ENCODE assay signal across 1 cellular context in genomic region chr19:534088-534487, GRCh38.
TF ChIP-seq lines count a peak whose summit lies in the region.

No MANE protein-coding gene starts in this region.

TF ChIP-seq in K562, 482 proteins besides CTCF, POLR2A, EP300 and RAD21:
- TF ChIP-seq ZNF583 (CRISPR knock-in tag; IDR thresholded peaks at IDR 0.05) (no peak), MYNN (IDR thresholded peaks at IDR 0.05) (no peak), MYNN (CRISPR knock-in tag; IDR thresholded peaks at IDR 0.05) (no peak), ADNP (tag; IDR thresholded peaks at IDR 0.05) (no peak), ZNF3 (CRISPR knock-in tag; IDR thresholded peaks at IDR 0.05) (no peak), POLR2G (IDR thresholded peaks at IDR 0.05; ENCODE audit: low read depth, low read length) (0 out of 2 replicates have a peak, but pooled peaks have one; percentile 1)
